Comparison of ENCODE assay signal across 21 cellular contexts in the genomic region with DNA sequence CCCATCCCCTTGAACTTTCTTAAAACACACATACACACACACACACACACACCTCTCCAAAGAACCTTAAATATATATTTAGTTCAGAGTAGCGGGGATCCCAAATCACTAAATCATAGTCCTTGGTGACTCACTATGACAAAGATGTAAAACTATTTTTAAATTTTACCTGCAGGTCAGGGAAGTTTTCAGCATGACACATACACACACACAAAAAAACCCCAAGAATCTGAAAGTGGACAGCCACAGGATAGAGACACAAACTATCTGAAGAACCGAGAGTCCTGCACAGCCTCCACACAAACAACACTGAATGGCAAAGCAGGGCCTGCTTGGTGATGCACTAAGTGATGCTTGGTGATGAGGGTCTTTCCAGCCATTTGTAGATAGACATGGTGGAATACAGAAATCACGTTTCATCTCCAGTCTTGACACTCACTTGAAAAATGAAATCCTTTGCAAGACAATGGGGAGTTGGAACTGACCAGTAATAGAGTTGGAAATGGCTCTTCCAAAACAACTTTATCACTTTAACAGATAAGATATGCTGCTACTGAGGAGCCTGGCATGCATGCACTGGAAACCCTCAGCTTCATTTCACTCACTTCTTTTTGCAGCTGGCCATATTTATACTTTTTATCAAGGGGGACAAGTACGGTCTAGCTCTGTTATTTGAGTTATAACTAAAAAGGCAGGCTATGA.
DNase-seq lines count a peak whose midpoint lies in the region; ATAC-seq and TF ChIP-seq lines count a peak whose summit lies in the region.
"Had no signal": no experiment of that assay in that cellular context is flagged by ENCODE, and none has a peak within 500 bp of the region (broad histone marks: within the 10 kb centered on the region; RNA-seq: fewer than 3 reads in every experiment).

No MANE protein-coding gene starts in this region.

- H3K4me1 Mint-ChIP-seq in MCF 10A (ENCODE audit: insufficient read depth, unreplicated experiment) = peaks cover 9% of the 10 kb centered on the region
- H3K4me1 Mint-ChIP-seq in naive thymus-derived CD4-positive, alpha-beta T cell = no peaks in the 10 kb centered on the region
- no peaks in the 10 kb centered on the region for H3K4me1 Mint-ChIP-seq in activated T-helper 1 cell treated with anti-CD3 and anti-CD28 coated beads, Interleukin-12 subunit alpha, Interleukin-12 subunit beta, Interleukin-2, Interleukin-4 antibody, amounts not matched to agents 30 ng/mL and 10 ng/mL and 1 ng/mL, durations not matched to agents 14 hours and 24 hours and 36 hours (ENCODE audit: low read depth)
- H3K4me1 Mint-ChIP-seq: activated B cell treated with CpG ODN at 0.5 μM for 24 hours; activated naive CD8-positive, alpha-beta T cell treated with anti-CD3 and anti-CD28 coated beads, Interleukin-2, amount 50 U/mL, for 24 hours; T-helper 17 cell had no signal

- BruUV-seq in MCF 10A (replicated peaks; lab: Mats Ljungman, UMichigan) (no TSS peak), PC-9 (replicated peaks; lab: Mats Ljungman, UMichigan) (no TSS peak), mammary epithelial cell (replicated peaks; lab: Mats Ljungman, UMichigan) (no TSS peak)

- H3K27ac ChIP-seq in breast epithelium (no peak overlapping the region), PC-9 (peak overlapping the region; percentile 55), mammary epithelial cell (ENCODE audit: insufficient read depth, low read depth, low read length) (peak overlapping the region; percentile 12), temporal lobe (ENCODE audit: low read depth, low read length) (peak overlapping the region; percentile 6), coronary artery (no peak overlapping the region)
- H3K27ac ChIP-seq in naive thymus-derived CD4-positive, alpha-beta T cell (ENCODE audit: low read depth, low read length) = no peak overlapping the region
- H3K27ac ChIP-seq: 22Rv1, left ventricle myocardium inferior, right lobe of liver, upper lobe of left lung had no signal

- no peaks in the 10 kb centered on the region for H3K36me3 Mint-ChIP-seq in MCF 10A (ENCODE audit: insufficient read depth, unreplicated experiment)
- no peaks in the 10 kb centered on the region for H3K36me3 Mint-ChIP-seq in naive thymus-derived CD4-positive, alpha-beta T cell
- no peaks in the 10 kb centered on the region for H3K36me3 Mint-ChIP-seq in activated T-helper 1 cell treated with anti-CD3 and anti-CD28 coated beads, Interleukin-12 subunit alpha, Interleukin-12 subunit beta, Interleukin-2, Interleukin-4 antibody, amounts not matched to agents 30 ng/mL and 10 ng/mL and 1 ng/mL, durations not matched to agents 14 hours and 24 hours and 36 hours (ENCODE audit: low read depth)

- H2AFZ ChIP-seq in PC-9 (no peak overlapping the region; the same call in 1 of the 2 replicates), mammary epithelial cell (ENCODE audit: low read depth, low read length) (no peak overlapping the region)

- no peaks in the 10 kb centered on the region; the same call in 1 of the 2 replicates for H3F3A ChIP-seq in PC-9 (ENCODE audit: insufficient read depth, low read depth)

- CTCF ChIA-PET in MCF 10A (lab: Yijun Ruan, JAX) = interaction anchor here (0.9 kb wide), 1 partner anchor 9 kb away, joined by 3 read pairs; no protein-coding TSS in a partner anchor
- CTCF ChIA-PET in PC-9 (lab: Charles Lee) = no interaction called here
- CTCF ChIA-PET in mammary epithelial cell (lab: Charles Lee; ENCODE audit: low non-redundant PET) = no interaction called here
- CTCF ChIA-PET in naive thymus-derived CD4-positive, alpha-beta T cell (lab: Charles Lee) = no interaction called here

- no peaks in the 10 kb centered on the region for H3K9me3 Mint-ChIP-seq in MCF 10A (ENCODE audit: unreplicated experiment)
- peaks cover 0 to 1% (median 0%) of the 10 kb centered on the region in 11 donors for H3K9me3 Mint-ChIP-seq in naive thymus-derived CD4-positive, alpha-beta T cell
- no peaks in the 10 kb centered on the region for H3K9me3 Mint-ChIP-seq in activated T-helper 1 cell treated with anti-CD3 and anti-CD28 coated beads, Interleukin-12 subunit alpha, Interleukin-12 subunit beta, Interleukin-2, Interleukin-4 antibody, amounts not matched to agents 30 ng/mL and 10 ng/mL and 1 ng/mL, durations not matched to agents 14 hours and 24 hours and 36 hours
- H3K9me3 Mint-ChIP-seq: activated B cell treated with CpG ODN at 0.5 μM for 24 hours; activated naive CD8-positive, alpha-beta T cell treated with anti-CD3 and anti-CD28 coated beads, Interleukin-2, amount 50 U/mL, for 24 hours; stimulated activated naive CD8-positive, alpha-beta T cell treated with anti-CD3 and anti-CD28 coated beads, Interleukin-15, Interleukin-2, amounts not matched to agents 100 ng/mL and 50 ng/mL, for 24 hours had no signal

- TF ChIP-seq CTCF in MCF 10A (IDR thresholded peaks at IDR 0.05; ENCODE audit: unreplicated experiment) (no peak), breast epithelium (IDR thresholded peaks at IDR 0.05) (no peak), PC-9 (conservative IDR thresholded peaks at IDR 0.05) (no peak), mammary epithelial cell (conservative IDR thresholded peaks at IDR 0.05 in 1 of 2, IDR thresholded peaks at IDR 0.05 in 1 of 2; ENCODE audit: extremely low read depth in 1 of 2, insufficient read depth in 1 of 2, low read depth in 1 of 2, low read length in 2 of 2) (no peak), coronary artery (IDR thresholded peaks at IDR 0.05) (no peak)

- no peak overlapping the region for H3K4me3 Mint-ChIP-seq in MCF 10A (ENCODE audit: unreplicated experiment)
- no peak overlapping the region for H3K4me3 Mint-ChIP-seq in naive thymus-derived CD4-positive, alpha-beta T cell
- H3K4me3 Mint-ChIP-seq in activated T-helper 1 cell treated with anti-CD3 and anti-CD28 coated beads, Interleukin-12 subunit alpha, Interleukin-12 subunit beta, Interleukin-2, Interleukin-4 antibody, amounts not matched to agents 30 ng/mL and 10 ng/mL and 1 ng/mL, durations not matched to agents 14 hours and 24 hours and 36 hours = no peak overlapping the region
- H3K4me3 Mint-ChIP-seq: activated B cell treated with CpG ODN at 0.5 μM for 24 hours; activated naive CD8-positive, alpha-beta T cell treated with anti-CD3 and anti-CD28 coated beads, Interleukin-2, amount 50 U/mL, for 24 hours; stimulated activated naive CD8-positive, alpha-beta T cell treated with anti-CD3 and anti-CD28 coated beads, Interleukin-15, Interleukin-2, amounts not matched to agents 100 ng/mL and 50 ng/mL, for 24 hours; T-helper 17 cell had no signal

- no peaks in the 10 kb centered on the region for H4K20me1 ChIP-seq in PC-9 (ENCODE audit: insufficient read depth)
- H4K20me1 ChIP-seq in mammary epithelial cell (ENCODE audit: insufficient read depth, low read length) = no peaks in the 10 kb centered on the region

- POLR2A ChIA-PET in MCF 10A (lab: Yijun Ruan, JAX) = interaction anchor here (0.7 to 1.3 kb wide), 2 partner anchors 24 to 26 kb away, joined by 3 read pairs; no protein-coding TSS in a partner anchor
- POLR2A ChIA-PET in PC-9 (lab: Charles Lee; ENCODE audit: unreplicated experiment) = no interaction called here
- POLR2A ChIA-PET in naive thymus-derived CD4-positive, alpha-beta T cell (lab: Charles Lee) = no interaction called here

- H3K4me3 ChIP-seq in breast epithelium (no peak overlapping the region), PC-9 (no peak overlapping the region), mammary epithelial cell (replicated peaks in 1 of 3; ENCODE audit: insufficient read depth in 1 of 3, low read depth in 2 of 3, low read length in 3 of 3) (no peak overlapping the region), coronary artery (no peak overlapping the region)
- no peak overlapping the region for H3K4me3 ChIP-seq in naive thymus-derived CD4-positive, alpha-beta T cell (ENCODE audit: low read length)
- H3K4me3 ChIP-seq: left ventricle myocardium inferior, right lobe of liver, upper lobe of left lung had no signal

- H3K9ac ChIP-seq in mammary epithelial cell (ENCODE audit: insufficient read depth, low read length) = no peak overlapping the region

- H3K27me3 ChIP-seq in breast epithelium = no peaks in the 10 kb centered on the region
- no peaks in the 10 kb centered on the region for H3K27me3 ChIP-seq in PC-9 (ENCODE audit: insufficient read depth, low read depth)
- no peaks in the 10 kb centered on the region for H3K27me3 ChIP-seq in mammary epithelial cell (ENCODE audit: insufficient read depth, low read length)
- H3K27me3 ChIP-seq in naive thymus-derived CD4-positive, alpha-beta T cell (ENCODE audit: control insufficient read depth in 2 of 2, insufficient read depth in 2 of 2, low read length in 2 of 2) = no peaks in the 10 kb centered on the region
- H3K27me3 ChIP-seq: right lobe of liver, upper lobe of left lung had no signal

- H3K9me2 ChIP-seq in PC-9 (ENCODE audit: insufficient read depth) = no peaks in the 10 kb centered on the region

- ATAC-seq in naive thymus-derived CD4-positive, alpha-beta T cell = no peak
- ATAC-seq: activated naive CD8-positive, alpha-beta T cell treated with anti-CD3 and anti-CD28 coated beads, Interleukin-2, amount 50 U/mL, for 24 hours; right lobe of liver; Right ventricle myocardium inferior; T-helper 17 cell had no signal

- no peak for TF ChIP-seq POLR2A in breast epithelium (IDR thresholded peaks at IDR 0.05)

- dilution Hi-C loops in mammary epithelial cell (cut with HindIII; ENCODE audit: low sequenced_read_pairs) = no loop called here

- H3K9me3 ChIP-seq in breast epithelium = no peaks in the 10 kb centered on the region
- no peaks in the 10 kb centered on the region for H3K9me3 ChIP-seq in PC-9 (ENCODE audit: insufficient read depth, low read depth)
- H3K9me3 ChIP-seq in mammary epithelial cell (replicated peaks; ENCODE audit: insufficient read depth, low read length) = no peaks in the 10 kb centered on the region
- no peaks in the 10 kb centered on the region for H3K9me3 ChIP-seq in naive thymus-derived CD4-positive, alpha-beta T cell (ENCODE audit: control insufficient read depth in 2 of 3, low read length in 3 of 3)
- H3K9me3 ChIP-seq: left ventricle myocardium inferior, right lobe of liver, upper lobe of left lung had no signal

- H3K27ac Mint-ChIP-seq in MCF 10A (ENCODE audit: low read depth, unreplicated experiment) = no peak overlapping the region
- H3K27ac Mint-ChIP-seq in naive thymus-derived CD4-positive, alpha-beta T cell = no peak overlapping the region
- no peak overlapping the region for H3K27ac Mint-ChIP-seq in activated T-helper 1 cell treated with anti-CD3 and anti-CD28 coated beads, Interleukin-12 subunit alpha, Interleukin-12 subunit beta, Interleukin-2, Interleukin-4 antibody, amounts not matched to agents 30 ng/mL and 10 ng/mL and 1 ng/mL, durations not matched to agents 14 hours and 24 hours and 36 hours
- H3K27ac Mint-ChIP-seq: activated B cell treated with CpG ODN at 0.5 μM for 24 hours; activated naive CD8-positive, alpha-beta T cell treated with anti-CD3 and anti-CD28 coated beads, Interleukin-2, amount 50 U/mL, for 24 hours; stimulated activated naive CD8-positive, alpha-beta T cell treated with anti-CD3 and anti-CD28 coated beads, Interleukin-15, Interleukin-2, amounts not matched to agents 100 ng/mL and 50 ng/mL, for 24 hours; T-helper 17 cell had no signal

- H3K4me1 ChIP-seq in breast epithelium (no peaks in the 10 kb centered on the region), PC-9 (replicated peaks; ENCODE audit: insufficient read depth) (peaks cover 16% of the 10 kb centered on the region), mammary epithelial cell (ENCODE audit: insufficient read depth, low read length) (peaks cover 23% of the 10 kb centered on the region)
- no peaks in the 10 kb centered on the region for H3K4me1 ChIP-seq in naive thymus-derived CD4-positive, alpha-beta T cell (ENCODE audit: control insufficient read depth in 2 of 2, insufficient read depth in 2 of 2, low read length in 2 of 2)
- H3K4me1 ChIP-seq: right lobe of liver, upper lobe of left lung had no signal

- intact Hi-C loops in MCF 10A (cut with micrococcal nuclease) = no loop called here
- intact Hi-C loops in breast epithelium (cut with DNase I; ENCODE audit: low total_unique reads) = no loop called here
- intact Hi-C loops in PC-9 (cut with micrococcal nuclease; ENCODE audit: unreplicated experiment) = no loop called here
- intact Hi-C loops in mammary epithelial cell (cut with micrococcal nuclease) = loop anchor here (1.0 kb wide), 1 partner anchor 24 kb away; no protein-coding TSS in a partner anchor
- intact Hi-C loops in naive thymus-derived CD4-positive, alpha-beta T cell (cut with micrococcal nuclease) = no loop called here
- intact Hi-C loops in activated T-helper 1 cell treated with anti-CD3 and anti-CD28 coated beads, Interleukin-12 subunit alpha, Interleukin-12 subunit beta, Interleukin-2, Interleukin-4 antibody, amounts not matched to agents 30 ng/mL and 10 ng/mL and 1 ng/mL, durations not matched to agents 14 hours and 24 hours and 36 hours (cut with micrococcal nuclease) = no loop called here

- H3K79me2 ChIP-seq in PC-9 (ENCODE audit: low read depth) = no peaks in the 10 kb centered on the region
- H3K79me2 ChIP-seq in mammary epithelial cell (ENCODE audit: insufficient read depth, low read length) = no peaks in the 10 kb centered on the region

- H3K4me2 ChIP-seq in PC-9 = peak overlapping the region; percentile 57
- peak overlapping the region; percentile 70 for H3K4me2 ChIP-seq in mammary epithelial cell (ENCODE audit: insufficient read depth, low read depth, low read length)

- WGBS in mammary epithelial cell (ENCODE audit: low coverage, missing lambda C conversion rate) = 39% methylated on average over 4 of the region's 4 CpGs

- H3K36me3 ChIP-seq in breast epithelium (no peaks in the 10 kb centered on the region), PC-9 (ENCODE audit: low read depth) (no peaks in the 10 kb centered on the region), mammary epithelial cell (ENCODE audit: insufficient read depth, low read length) (no peaks in the 10 kb centered on the region)
- H3K36me3 ChIP-seq in naive thymus-derived CD4-positive, alpha-beta T cell (ENCODE audit: control insufficient read depth in 2 of 3, insufficient read depth in 3 of 3, low read length in 3 of 3) = no peaks in the 10 kb centered on the region
- H3K36me3 ChIP-seq: left ventricle myocardium inferior, right lobe of liver, upper lobe of left lung had no signal

- H3K27me3 Mint-ChIP-seq in MCF 10A (ENCODE audit: insufficient read depth, unreplicated experiment) = no peaks in the 10 kb centered on the region
- H3K27me3 Mint-ChIP-seq in naive thymus-derived CD4-positive, alpha-beta T cell = peaks cover 4 to 12% (median 5%) of the 10 kb centered on the region in 5 donors
- H3K27me3 Mint-ChIP-seq in activated T-helper 1 cell treated with anti-CD3 and anti-CD28 coated beads, Interleukin-12 subunit alpha, Interleukin-12 subunit beta, Interleukin-2, Interleukin-4 antibody, amounts not matched to agents 30 ng/mL and 10 ng/mL and 1 ng/mL, durations not matched to agents 14 hours and 24 hours and 36 hours (ENCODE audit: insufficient read depth) = peaks cover 3% of the 10 kb centered on the region
- H3K27me3 Mint-ChIP-seq: activated B cell treated with CpG ODN at 0.5 μM for 24 hours; stimulated activated naive CD8-positive, alpha-beta T cell treated with anti-CD3 and anti-CD28 coated beads, Interleukin-15, Interleukin-2, amounts not matched to agents 100 ng/mL and 50 ng/mL, for 24 hours had no signal

- DNase-seq in MCF 10A (ENCODE audit: unreplicated experiment) (peak; percentile 51), breast epithelium (ENCODE audit: low spot score in 2 of 2) (no peak), PC-9 (peak in 1 of 2 experiments; percentile 67), mammary epithelial cell (peak; percentile 86), coronary artery (ENCODE audit: low spot score) (no peak)
- no peak for DNase-seq in naive thymus-derived CD4-positive, alpha-beta T cell
- DNase-seq in activated T-helper 1 cell treated with anti-CD3 and anti-CD28 coated beads, Interleukin-12 subunit alpha, Interleukin-12 subunit beta, Interleukin-2, Interleukin-4 antibody, amounts not matched to agents 30 ng/mL and 10 ng/mL and 1 ng/mL, durations not matched to agents 14 hours and 24 hours and 36 hours (ENCODE audit: low spot score) = no peak
- DNase-seq: activated B cell treated with CpG ODN at 0.5 μM for 24 hours; activated naive CD8-positive, alpha-beta T cell treated with anti-CD3 and anti-CD28 coated beads, Interleukin-2, amount 50 U/mL, for 24 hours; C1 segment of cervical spinal cord; left ventricle myocardium inferior; NCI-H146; NCI-H2227 treated with DMSO at 0.1 percent for 48 hours; NK-92 treated with Interleukin-12 subunit alpha and Interleukin-12 subunit beta, amount 100 ng/mL, for 24 hours; right lobe of liver; T-helper 17 cell; upper lobe of left lung had no signal

- in situ Hi-C loops in mammary epithelial cell (cut with MboI; ENCODE audit: low sequenced_read_pairs in 2 of 2) = no loop called here

Comparison
In these comparisons a context has a peak if more than half of its experiments do, and no peak if none do; other contexts are left out.
1. DNase-seq: peak in MCF 10A (single experiment) and mammary epithelial cell (single experiment); none in breast epithelium (0 of 2), naive thymus-derived CD4-positive, alpha-beta T cell (0 of 9), coronary artery (single experiment) and activated T-helper 1 cell treated with anti-CD3 and anti-CD28 coated beads, Interleukin-12 subunit alpha, Interleukin-12 subunit beta, Interleukin-2, Interleukin-4 antibody, amounts not matched to agents 30 ng/mL and 10 ng/mL and 1 ng/mL, durations not matched to agents 14 hours and 24 hours and 36 hours (single experiment).
2. H3K27ac ChIP-seq: peak in PC-9 (single experiment), mammary epithelial cell (single experiment) and temporal lobe (single experiment); none in breast epithelium (0 of 2), naive thymus-derived CD4-positive, alpha-beta T cell (single experiment) and coronary artery (0 of 2).